Comparison of ENCODE assay signal across 28 cellular contexts in genomic region chr5:39447059-39447458, GRCh38. TPM values are rescaled to one million over a fixed set of nuclear protein-coding genes. Genes with fewer than 3 reads are reported as not detected.
A peak's percentile ranks its signal among the peaks of the same experiment; 100 is the strongest.
DNase-seq lines count a peak whose midpoint lies in the region; FAIRE-seq and TF ChIP-seq lines count a peak whose summit lies in the region.
"Had no signal": no experiment of that assay in that cellular context is flagged by ENCODE, and none has a peak within 500 bp of the region (broad histone marks: within the 10 kb centered on the region; RNA-seq: fewer than 3 reads in every experiment).

No MANE protein-coding gene starts in this region.

- no peaks in the 10 kb centered on the region for H3K79me2 ChIP-seq in GM23248 (ENCODE audit: insufficient read depth)
- no peaks in the 10 kb centered on the region for H3K79me2 ChIP-seq in osteoblast (ENCODE audit: insufficient read depth, low read length)

- H3K27ac ChIP-seq in GM23248 (peak overlapping the region; percentile 68), osteoblast (ENCODE audit: low read depth, low read length) (peak overlapping the region; percentile 80)
- H3K27ac ChIP-seq: adrenal gland, epithelial cell of prostate, stomach, upper lobe of left lung, VCaP had no signal

- H3K4me3 ChIP-seq in GM23248: no peak overlapping the region; the same call in 1 of the 2 replicates
- H3K4me3 ChIP-seq in osteoblast (ENCODE audit: insufficient read depth, low read length): peak overlapping the region; percentile 1
- no peak overlapping the region for H3K4me3 ChIP-seq in BE2C (ENCODE audit: low read depth, low read length)
- H3K4me3 ChIP-seq: adrenal gland, MG63, smooth muscle cell, stomach, upper lobe of left lung had no signal

- no peak overlapping the region for H3K9ac ChIP-seq in GM23248

- H3K4me1 ChIP-seq in GM23248 (ENCODE audit: insufficient read depth) (peaks cover 38% of the 10 kb centered on the region), osteoblast (ENCODE audit: insufficient read depth, low read length) (peaks cover 33% of the 10 kb centered on the region), BE2C (no peaks in the 10 kb centered on the region)
- H3K4me1 ChIP-seq: upper lobe of left lung had no signal

- TF ChIP-seq CTCF in osteoblast (IDR thresholded peaks at IDR 0.05; ENCODE audit: extremely low read depth, low read depth, low read length): no peak
- TF ChIP-seq CTCF in BE2C (IDR thresholded peaks at IDR 0.05; ENCODE audit: low read depth, low read length): no peak

- peak overlapping the region; percentile 50 for H3K4me2 ChIP-seq in GM23248 (ENCODE audit: unreplicated experiment)
- peak overlapping the region; percentile 52 for H3K4me2 ChIP-seq in osteoblast (ENCODE audit: insufficient read depth, low read length)
- H3K4me2 ChIP-seq: smooth muscle cell had no signal

- in situ Hi-C loops in GM23248 (cut with MboI): no loop called here

- H3F3A ChIP-seq in GM23248 (ENCODE audit: insufficient read depth): peaks cover 22% of the 10 kb centered on the region

- H4K20me1 ChIP-seq in GM23248 (ENCODE audit: insufficient read depth) (no peaks in the 10 kb centered on the region), osteoblast (ENCODE audit: insufficient read depth, low read length) (no peaks in the 10 kb centered on the region)

- H3K27me3 ChIP-seq in GM23248 (replicated peaks; ENCODE audit: insufficient read depth) (no peaks in the 10 kb centered on the region), osteoblast (ENCODE audit: insufficient read depth, low read length) (no peaks in the 10 kb centered on the region), BE2C (no peaks in the 10 kb centered on the region)
- H3K27me3 ChIP-seq: adrenal gland, MG63, stomach, upper lobe of left lung had no signal

- FAIRE-seq in RCC 7860 (lab: Jason Lieb, UNC): peak; percentile 95
- FAIRE-seq in GM12892 (lab: Jason Lieb, UNC): no peak
- FAIRE-seq: GM18507 had no signal

- TF ChIP-seq POLR2A in GM12892 (IDR thresholded peaks at IDR 0.05; ENCODE audit: low read depth, low read length): no peak

- H3K9me3 ChIP-seq in GM23248 (ENCODE audit: low read depth): no peaks in the 10 kb centered on the region
- no peaks in the 10 kb centered on the region for H3K9me3 ChIP-seq in osteoblast (ENCODE audit: low read depth, low read length)
- H3K9me3 ChIP-seq in BE2C: no peaks in the 10 kb centered on the region
- H3K9me3 ChIP-seq: adrenal gland, MG63, stomach, upper lobe of left lung had no signal

- 27 to 30% methylated on average over 3 of the region's 3 CpGs for WGBS in GM23248 (ENCODE audit: low coverage in 1 of 2, low lambda C conversion rate in 2 of 2, missing lambda C conversion rate in 2 of 2), 2 experiments

- DNase-seq in GM23248 (peak; percentile 72), RCC 7860 (ENCODE audit: low spot score) (peak; percentile 89), fibroblast of gingiva (ENCODE audit: low read depth) (peak; percentile 46), osteoblast (ENCODE audit: insufficient read length, low spot score, missing footprints) (peak; percentile 87), NCI-H2171 (lab: John Stamatoyannopoulos, UW) (no peak), DMS79 treated with DMSO at 0.1 percent for 48 hours (lab: John Stamatoyannopoulos, UW) (no peak), GM12892 (ENCODE audit: insufficient read length) (no peak), BE2C (no peak)
- DNase-seq: activated CD8-positive, alpha-beta memory T cell treated with anti-CD3 and anti-CD28 coated beads, Interleukin-2, amount 50 U/mL, for 48 hours; activated gamma-delta T cell; adrenal gland; CD8-positive, alpha-beta memory T cell; DND-41; left cardiac atrium; MG63; NCI-H1436 treated with DMSO at 0.1 percent for 48 hours; NCI-H2171 treated with DMSO at 0.1 percent for 48 hours; NCI-H748 treated with DMSO at 0.1 percent for 48 hours; nephron progenitor cell; SHP77; stimulated activated CD4-positive, alpha-beta T cell treated with anti-CD3 and anti-CD28 coated beads, Interleukin-2, amount 100 ng/mL, for 48 hours; stomach; T-helper 1 cell; upper lobe of left lung had no signal

- H3K9me2 ChIP-seq in GM23248 (ENCODE audit: insufficient read depth): no peaks in the 10 kb centered on the region

- H3K36me3 ChIP-seq in GM23248 (ENCODE audit: low read depth) (no peaks in the 10 kb centered on the region), osteoblast (ENCODE audit: insufficient read depth, low read length) (no peaks in the 10 kb centered on the region), BE2C (no peaks in the 10 kb centered on the region)
- H3K36me3 ChIP-seq: adrenal gland, MG63, stomach, upper lobe of left lung had no signal

- H2AFZ ChIP-seq in GM23248: 0 out of 2 replicates have a peak overlapping the region, but pooled peaks have one; percentile 6
- H2AFZ ChIP-seq in osteoblast (ENCODE audit: low read length): no peak overlapping the region

RNA-seq across cellular contexts. Expression of gene DAB2, which starts 22.3 kb away (rescaled TPM):
- 211 and 266 TPM in 2 replicates for total RNA-seq in GM23248 (2014; rRNA removed; shearing (Covaris generic))
- polyA plus RNA-seq in GM23248 (2016; fragmentation: Nextera tagmentation; extraction: Ambion mirVana): 525 and 533 TPM in 2 replicates
- total RNA-seq in osteoblast: 277 and 296 TPM in 2 replicates
- polyA plus RNA-seq in GM12892 (2012; ENCODE audit: missing spikeins): not detected
- not detected for polyA plus RNA-seq in BE2C (2012; ENCODE audit: insufficient read depth, insufficient read length, low read depth)

Comparison
In these comparisons a context has a peak if more than half of its experiments do, and no peak if none do; other contexts are left out.
1. DNase-seq: peak in GM23248 (single experiment), RCC 7860 (single experiment), fibroblast of gingiva (single experiment) and osteoblast (single experiment); none in NCI-H2171 (single experiment), DMS79 treated with DMSO at 0.1 percent for 48 hours (single experiment), GM12892 (single experiment) and BE2C (single experiment).